ENCODE assay signal across 8 cellular contexts in the genomic region with DNA sequence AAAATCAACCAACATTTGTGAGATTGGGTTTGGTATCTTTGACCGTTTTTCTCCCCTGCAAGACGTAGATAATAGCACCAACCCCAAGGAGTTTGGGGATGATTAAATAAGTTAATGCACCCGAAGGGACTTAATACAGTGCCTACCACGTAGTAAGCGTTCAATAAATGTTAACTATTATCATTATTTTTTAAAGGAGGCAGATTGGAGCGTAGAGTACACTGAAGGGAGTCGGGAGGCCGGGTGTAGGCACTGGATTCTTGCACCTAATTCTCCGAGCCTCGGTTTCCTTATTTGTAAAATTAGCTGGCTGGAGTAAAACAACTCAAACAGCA.
DNase-seq lines count a peak whose midpoint lies in the region; ATAC-seq, FAIRE-seq and TF ChIP-seq lines count a peak whose summit lies in the region.

No MANE protein-coding gene starts in this region.

- H3K4me3 ChIP-seq in AG09309 (ENCODE audit: control insufficient read depth, low read depth, low read length): peak overlapping the region; percentile 86
- peak overlapping the region; percentile 93 for H3K4me3 ChIP-seq in mucosa of stomach (ENCODE audit: low read length)

- ATAC-seq in HG03575 (IDR thresholded peaks at IDR 0.05; ENCODE audit: extremely low read depth, insufficient number of reproducible peaks, low FRiP score, unreplicated experiment) (peak; percentile 13), GM18858 (IDR thresholded peaks at IDR 0.05; ENCODE audit: unreplicated experiment) (no peak), GM18861 (IDR thresholded peaks at IDR 0.05; ENCODE audit: unreplicated experiment) (no peak)

- H3K9ac ChIP-seq in mucosa of stomach (ENCODE audit: low read length): peak overlapping the region; percentile 94

- FAIRE-seq in RCC 7860 (lab: Jason Lieb, UNC): no peak

- peaks cover 8% of the 10 kb centered on the region for H3K4me1 ChIP-seq in mucosa of stomach (ENCODE audit: control insufficient read depth, insufficient read depth, low read length)

- TF ChIP-seq CTCF in AG09309 (IDR thresholded peaks at IDR 0.05; ENCODE audit: control insufficient read depth, insufficient read depth, low read depth, low read length, missing control alignments): no peak

- H3K36me3 ChIP-seq in mucosa of stomach (ENCODE audit: control insufficient read depth, insufficient read depth, low read length): no peaks in the 10 kb centered on the region

- H3K27me3 ChIP-seq in mucosa of stomach (ENCODE audit: control insufficient read depth, insufficient read depth, low read length): no peaks in the 10 kb centered on the region

- no peaks in the 10 kb centered on the region for H3K9me3 ChIP-seq in mucosa of stomach (ENCODE audit: control insufficient read depth, low read length)

- DNase-seq in AG09309 (ENCODE audit: low read depth): no peak
- no peak for DNase-seq in caudate nucleus (lab: John Stamatoyannopoulos, UW)
- DNase-seq in DMS53 (lab: John Stamatoyannopoulos, UW): no peak
- no peak for DNase-seq in RCC 7860 (ENCODE audit: low spot score)

- H3K27ac ChIP-seq in caudate nucleus (ENCODE audit: low read depth, low read length): peak overlapping the region; percentile 75
